Comparison of ENCODE assay signal across 6 cellular contexts in genomic region chr17:48625502-48626201, GRCh38. TPM values are rescaled to one million over a fixed set of nuclear protein-coding genes. Genes with fewer than 3 reads are reported as not detected.
DNase-seq lines count a peak whose midpoint lies in the region; ATAC-seq and TF ChIP-seq lines count a peak whose summit lies in the region.

No MANE protein-coding gene starts in this region.

- H3K36me3 ChIP-seq in PC-9 (ENCODE audit: low read depth), result no peaks in the 10 kb centered on the region

- peak overlapping the region; percentile 96 for H3K4me2 ChIP-seq in PC-9

- POLR2A ChIA-PET in PC-9 (lab: Charles Lee; ENCODE audit: unreplicated experiment), result interaction anchor here (1.2 kb wide), 1 partner anchor 22 kb away, joined by 3 read pairs; no protein-coding TSS in a partner anchor

- no peaks in the 10 kb centered on the region for H3K79me2 ChIP-seq in PC-9 (ENCODE audit: low read depth)

- H3F3A ChIP-seq in PC-9 (ENCODE audit: insufficient read depth, low read depth), result peaks cover 13% of the 10 kb centered on the region; the same call in 1 of the 2 replicates

- H3K27me3 ChIP-seq in PC-9 (ENCODE audit: insufficient read depth, low read depth), result peaks cover 16% of the 10 kb centered on the region; the same call in 1 of the 2 replicates

- H3K9me2 ChIP-seq in PC-9 (ENCODE audit: insufficient read depth), result no peaks in the 10 kb centered on the region

- CTCF ChIA-PET in PC-9 (lab: Charles Lee), result interaction anchor here (0.6 to 3.0 kb wide), 5 partner anchors 11 to 396 kb away, joined by 3 to 13 read pairs (median 7); no protein-coding TSS in a partner anchor

- H4K20me1 ChIP-seq in PC-9 (ENCODE audit: insufficient read depth), result no peaks in the 10 kb centered on the region; the same call in 1 of the 2 replicates

- peaks cover 3% of the 10 kb centered on the region; the same call in 1 of the 2 replicates for H3K4me1 ChIP-seq in PC-9 (replicated peaks; ENCODE audit: insufficient read depth)

- intact Hi-C loops in PC-9 (cut with micrococcal nuclease; ENCODE audit: unreplicated experiment), result no loop called here

- BruUV-seq in PC-9 (replicated peaks; lab: Mats Ljungman, UMichigan), result no TSS peak

- H2AFZ ChIP-seq in PC-9, result peak overlapping the region; percentile 86

- H3K9me3 ChIP-seq in PC-9 (ENCODE audit: insufficient read depth, low read depth), result no peaks in the 10 kb centered on the region

- DNase-seq in D341Med (ENCODE audit: low spot score), result peak; percentile 70
- DNase-seq in PC-9, result peak; percentile 62 to 68
- peak; percentile 43 for DNase-seq in stimulated activated CD4-positive, alpha-beta T cell treated with anti-CD3 and anti-CD28 coated beads, Interleukin-4, amount 100 ng/mL, for 24 hours
- DNase-seq in medulla oblongata (ENCODE audit: extremely low spot score), result no peak

- no peak; the same call in 1 of the 2 replicates for TF ChIP-seq CTCF in PC-9 (conservative IDR thresholded peaks at IDR 0.05)

- peak overlapping the region; percentile 61 for H3K27ac ChIP-seq in PC-9

- H3K4me3 ChIP-seq in PC-9, result peak overlapping the region; percentile 70

- peak; percentile 68 for ATAC-seq in esophagus mucosa
- no peak for ATAC-seq in GM19452 (IDR thresholded peaks at IDR 0.05; ENCODE audit: unreplicated experiment)

RNA-seq across cellular contexts. Expression of gene HOXB9, which starts 0.5 kb away (rescaled TPM):
- 0.30 and 0.70 TPM in 2 replicates for total RNA-seq in PC-9 (2021)
- not detected for total RNA-seq in esophagus mucosa

RNA-seq across cellular contexts. Expression of gene HOXB8, which starts 10.6 kb away (rescaled TPM):
- total RNA-seq in PC-9 (2021), result 0.70 and 1.3 TPM in 2 replicates
- not detected for total RNA-seq in esophagus mucosa

RNA-seq across cellular contexts. Expression of gene HOXB7, which starts 14.8 kb away (rescaled TPM):
- total RNA-seq in PC-9 (2021), result 28.2 and 34.0 TPM in 2 replicates
- 2.1 TPM for total RNA-seq in esophagus mucosa

RNA-seq across cellular contexts. Expression of gene HOXB6, which starts 20.9 kb away (rescaled TPM):
- total RNA-seq in PC-9 (2021), result 27.9 and 30.7 TPM in 2 replicates
- total RNA-seq in esophagus mucosa, result 0.28 TPM

RNA-seq across cellular contexts. Expression of gene HOXB5, which starts 32.1 kb away (rescaled TPM):
- total RNA-seq in PC-9 (2021), result 8.3 and 12.9 TPM in 2 replicates
- total RNA-seq in esophagus mucosa, result 0.16 TPM
